Comparison of ENCODE assay signal across 1 cellular context in the genomic region with DNA sequence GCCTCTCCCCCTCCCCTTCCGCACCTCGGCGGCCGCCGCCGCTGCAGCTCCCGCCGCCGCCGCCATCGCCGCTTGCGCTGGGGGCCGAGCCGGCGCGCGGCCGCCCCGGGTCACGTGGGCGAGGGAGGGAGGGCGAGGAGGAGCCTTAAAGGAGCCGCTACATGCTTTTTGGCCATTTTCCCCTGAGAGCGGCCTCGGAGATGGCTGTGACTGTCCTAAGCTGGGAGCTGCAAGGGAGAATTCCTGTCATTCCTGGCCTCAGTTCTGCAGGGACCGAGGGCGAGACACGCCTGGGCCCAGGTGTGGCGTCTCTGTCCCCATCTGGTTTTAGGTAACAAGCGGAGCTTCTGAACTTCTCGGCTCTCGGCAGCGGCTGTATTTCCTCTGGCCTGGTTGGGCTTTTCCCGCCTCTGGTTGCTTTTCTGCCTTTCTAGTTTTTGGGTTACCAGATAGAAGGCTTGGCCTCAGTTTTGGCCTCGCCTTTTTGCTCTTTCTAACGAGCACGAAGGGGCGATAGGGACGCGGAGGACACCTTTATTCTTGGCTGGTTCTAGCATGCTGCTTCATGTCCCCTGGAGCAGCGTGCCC.
TF ChIP-seq lines count a peak whose summit lies in the region.

A gene (minus strand): TSS at position 87 of the 588 bp plus-strand sequence. CDS start 21 bp downstream, at position 66.

TF ChIP-seq in GM12878, 131 proteins besides CTCF, POLR2A, EP300 and RAD21 (continued from another document and continues in another):
- TF ChIP-seq, protein P1, sequence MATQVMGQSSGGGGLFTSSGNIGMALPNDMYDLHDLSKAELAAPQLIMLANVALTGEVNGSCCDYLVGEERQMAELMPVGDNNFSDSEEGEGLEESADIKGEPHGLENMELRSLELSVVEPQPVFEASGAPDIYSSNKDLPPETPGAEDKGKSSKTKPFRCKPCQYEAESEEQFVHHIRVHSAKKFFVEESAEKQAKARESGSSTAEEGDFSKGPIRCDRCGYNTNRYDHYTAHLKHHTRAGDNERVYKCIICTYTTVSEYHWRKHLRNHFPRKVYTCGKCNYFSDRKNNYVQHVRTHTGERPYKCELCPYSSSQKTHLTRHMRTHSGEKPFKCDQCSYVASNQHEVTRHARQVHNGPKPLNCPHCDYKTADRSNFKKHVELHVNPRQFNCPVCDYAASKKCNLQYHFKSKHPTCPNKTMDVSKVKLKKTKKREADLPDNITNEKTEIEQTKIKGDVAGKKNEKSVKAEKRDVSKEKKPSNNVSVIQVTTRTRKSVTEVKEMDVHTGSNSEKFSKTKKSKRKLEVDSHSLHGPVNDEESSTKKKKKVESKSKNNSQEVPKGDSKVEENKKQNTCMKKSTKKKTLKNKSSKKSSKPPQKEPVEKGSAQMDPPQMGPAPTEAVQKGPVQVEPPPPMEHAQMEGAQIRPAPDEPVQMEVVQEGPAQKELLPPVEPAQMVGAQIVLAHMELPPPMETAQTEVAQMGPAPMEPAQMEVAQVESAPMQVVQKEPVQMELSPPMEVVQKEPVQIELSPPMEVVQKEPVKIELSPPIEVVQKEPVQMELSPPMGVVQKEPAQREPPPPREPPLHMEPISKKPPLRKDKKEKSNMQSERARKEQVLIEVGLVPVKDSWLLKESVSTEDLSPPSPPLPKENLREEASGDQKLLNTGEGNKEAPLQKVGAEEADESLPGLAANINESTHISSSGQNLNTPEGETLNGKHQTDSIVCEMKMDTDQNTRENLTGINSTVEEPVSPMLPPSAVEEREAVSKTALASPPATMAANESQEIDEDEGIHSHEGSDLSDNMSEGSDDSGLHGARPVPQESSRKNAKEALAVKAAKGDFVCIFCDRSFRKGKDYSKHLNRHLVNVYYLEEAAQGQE (IDR thresholded peaks at IDR 0.05; ENCODE audit: low read depth, low read length): no peak
- TF ChIP-seq IRF4 (IDR thresholded peaks at IDR 0.05; ENCODE audit: low read depth, low read length): 0 out of 2 replicates have a peak, but pooled peaks have one; percentile 14
- peak; percentile 70; the same call in 1 of the 2 replicates for TF ChIP-seq SIN3A (IDR thresholded peaks at IDR 0.05; ENCODE audit: low read depth, low read length)
- TF ChIP-seq HDGF (IDR thresholded peaks at IDR 0.05): no peak
- TF ChIP-seq SIX5 (IDR thresholded peaks at IDR 0.05; ENCODE audit: low read depth, low read length, severe bottlenecking): peak; percentile 29
- TF ChIP-seq MTA3 (IDR thresholded peaks at IDR 0.05; ENCODE audit: borderline replicate concordance, low read length): no peak
- TF ChIP-seq, protein P2, sequence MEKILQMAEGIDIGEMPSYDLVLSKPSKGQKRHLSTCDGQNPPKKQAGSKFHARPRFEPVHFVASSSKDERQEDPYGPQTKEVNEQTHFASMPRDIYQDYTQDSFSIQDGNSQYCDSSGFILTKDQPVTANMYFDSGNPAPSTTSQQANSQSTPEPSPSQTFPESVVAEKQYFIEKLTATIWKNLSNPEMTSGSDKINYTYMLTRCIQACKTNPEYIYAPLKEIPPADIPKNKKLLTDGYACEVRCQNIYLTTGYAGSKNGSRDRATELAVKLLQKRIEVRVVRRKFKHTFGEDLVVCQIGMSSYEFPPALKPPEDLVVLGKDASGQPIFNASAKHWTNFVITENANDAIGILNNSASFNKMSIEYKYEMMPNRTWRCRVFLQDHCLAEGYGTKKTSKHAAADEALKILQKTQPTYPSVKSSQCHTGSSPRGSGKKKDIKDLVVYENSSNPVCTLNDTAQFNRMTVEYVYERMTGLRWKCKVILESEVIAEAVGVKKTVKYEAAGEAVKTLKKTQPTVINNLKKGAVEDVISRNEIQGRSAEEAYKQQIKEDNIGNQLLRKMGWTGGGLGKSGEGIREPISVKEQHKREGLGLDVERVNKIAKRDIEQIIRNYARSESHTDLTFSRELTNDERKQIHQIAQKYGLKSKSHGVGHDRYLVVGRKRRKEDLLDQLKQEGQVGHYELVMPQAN (conservative IDR thresholded peaks at IDR 0.05): no peak
- TF ChIP-seq, protein P3, sequence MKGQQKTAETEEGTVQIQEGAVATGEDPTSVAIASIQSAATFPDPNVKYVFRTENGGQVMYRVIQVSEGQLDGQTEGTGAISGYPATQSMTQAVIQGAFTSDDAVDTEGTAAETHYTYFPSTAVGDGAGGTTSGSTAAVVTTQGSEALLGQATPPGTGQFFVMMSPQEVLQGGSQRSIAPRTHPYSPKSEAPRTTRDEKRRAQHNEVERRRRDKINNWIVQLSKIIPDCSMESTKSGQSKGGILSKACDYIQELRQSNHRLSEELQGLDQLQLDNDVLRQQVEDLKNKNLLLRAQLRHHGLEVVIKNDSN (IDR thresholded peaks at IDR 0.05; ENCODE audit: borderline replicate concordance, extremely low read length, insufficient read depth, low read depth, low read length): peak; percentile 96
- TF ChIP-seq SP1 (IDR thresholded peaks at IDR 0.05; ENCODE audit: low read depth, low read length): no peak
- peak; percentile 36 to 83; a peak in 3 of 4 replicates for TF ChIP-seq BHLHE40 (IDR thresholded peaks at IDR 0.05; ENCODE audit: borderline replicate concordance in 1 of 2, low read depth in 2 of 2, low read length in 1 of 2)
- TF ChIP-seq KDM1A (IDR thresholded peaks at IDR 0.05; ENCODE audit: borderline replicate concordance): no peak
- TF ChIP-seq CREB1 (IDR thresholded peaks at IDR 0.05; ENCODE audit: low read depth): no peak
- TF ChIP-seq, protein P4, sequence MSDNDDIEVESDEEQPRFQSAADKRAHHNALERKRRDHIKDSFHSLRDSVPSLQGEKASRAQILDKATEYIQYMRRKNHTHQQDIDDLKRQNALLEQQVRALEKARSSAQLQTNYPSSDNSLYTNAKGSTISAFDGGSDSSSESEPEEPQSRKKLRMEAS (IDR thresholded peaks at IDR 0.05; ENCODE audit: low read depth, low read length): peak; percentile 75
- 0 out of 2 replicates have a peak, but pooled peaks have one; percentile 23 for TF ChIP-seq POLR2AphosphoS2 (IDR thresholded peaks at IDR 0.05; ENCODE audit: low read depth, low read length)
- no peak for TF ChIP-seq MYC (IDR thresholded peaks at IDR 0.05; ENCODE audit: insufficient read depth, insufficient read length, insufficient replicate concordance, low read length, severe bottlenecking)
- no peak for TF ChIP-seq ESRRA (IDR thresholded peaks at IDR 0.05; ENCODE audit: low read length)
- TF ChIP-seq, protein P5, sequence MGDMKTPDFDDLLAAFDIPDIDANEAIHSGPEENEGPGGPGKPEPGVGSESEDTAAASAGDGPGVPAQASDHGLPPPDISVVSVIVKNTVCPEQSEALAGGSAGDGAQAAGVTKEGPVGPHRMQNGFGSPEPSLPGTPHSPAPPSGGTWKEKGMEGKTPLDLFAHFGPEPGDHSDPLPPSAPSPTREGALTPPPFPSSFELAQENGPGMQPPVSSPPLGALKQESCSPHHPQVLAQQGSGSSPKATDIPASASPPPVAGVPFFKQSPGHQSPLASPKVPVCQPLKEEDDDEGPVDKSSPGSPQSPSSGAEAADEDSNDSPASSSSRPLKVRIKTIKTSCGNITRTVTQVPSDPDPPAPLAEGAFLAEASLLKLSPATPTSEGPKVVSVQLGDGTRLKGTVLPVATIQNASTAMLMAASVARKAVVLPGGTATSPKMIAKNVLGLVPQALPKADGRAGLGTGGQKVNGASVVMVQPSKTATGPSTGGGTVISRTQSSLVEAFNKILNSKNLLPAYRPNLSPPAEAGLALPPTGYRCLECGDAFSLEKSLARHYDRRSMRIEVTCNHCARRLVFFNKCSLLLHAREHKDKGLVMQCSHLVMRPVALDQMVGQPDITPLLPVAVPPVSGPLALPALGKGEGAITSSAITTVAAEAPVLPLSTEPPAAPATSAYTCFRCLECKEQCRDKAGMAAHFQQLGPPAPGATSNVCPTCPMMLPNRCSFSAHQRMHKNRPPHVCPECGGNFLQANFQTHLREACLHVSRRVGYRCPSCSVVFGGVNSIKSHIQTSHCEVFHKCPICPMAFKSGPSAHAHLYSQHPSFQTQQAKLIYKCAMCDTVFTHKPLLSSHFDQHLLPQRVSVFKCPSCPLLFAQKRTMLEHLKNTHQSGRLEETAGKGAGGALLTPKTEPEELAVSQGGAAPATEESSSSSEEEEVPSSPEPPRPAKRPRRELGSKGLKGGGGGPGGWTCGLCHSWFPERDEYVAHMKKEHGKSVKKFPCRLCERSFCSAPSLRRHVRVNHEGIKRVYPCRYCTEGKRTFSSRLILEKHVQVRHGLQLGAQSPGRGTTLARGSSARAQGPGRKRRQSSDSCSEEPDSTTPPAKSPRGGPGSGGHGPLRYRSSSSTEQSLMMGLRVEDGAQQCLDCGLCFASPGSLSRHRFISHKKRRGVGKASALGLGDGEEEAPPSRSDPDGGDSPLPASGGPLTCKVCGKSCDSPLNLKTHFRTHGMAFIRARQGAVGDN (IDR thresholded peaks at IDR 0.05): no peak
- peak; percentile 90 for TF ChIP-seq YY1 (IDR thresholded peaks at IDR 0.05; ENCODE audit: low read depth, low read length)
- peak; percentile 75 for TF ChIP-seq RELA (IDR thresholded peaks at IDR 0.05; ENCODE audit: borderline replicate concordance, partially characterized antibody)
- TF ChIP-seq RAD51 (IDR thresholded peaks at IDR 0.05): peak; percentile 76
- TF ChIP-seq SRF (IDR thresholded peaks at IDR 0.05; ENCODE audit: low read depth in 2 of 2, low read length in 2 of 2): no peak
- peak; percentile 71; the same call in 1 of the 2 replicates for TF ChIP-seq TAF1 (IDR thresholded peaks at IDR 0.05; ENCODE audit: borderline replicate concordance, low read depth, low read length)
- TF ChIP-seq IKZF2 (IDR thresholded peaks at IDR 0.05): no peak
- TF ChIP-seq, protein P6, sequence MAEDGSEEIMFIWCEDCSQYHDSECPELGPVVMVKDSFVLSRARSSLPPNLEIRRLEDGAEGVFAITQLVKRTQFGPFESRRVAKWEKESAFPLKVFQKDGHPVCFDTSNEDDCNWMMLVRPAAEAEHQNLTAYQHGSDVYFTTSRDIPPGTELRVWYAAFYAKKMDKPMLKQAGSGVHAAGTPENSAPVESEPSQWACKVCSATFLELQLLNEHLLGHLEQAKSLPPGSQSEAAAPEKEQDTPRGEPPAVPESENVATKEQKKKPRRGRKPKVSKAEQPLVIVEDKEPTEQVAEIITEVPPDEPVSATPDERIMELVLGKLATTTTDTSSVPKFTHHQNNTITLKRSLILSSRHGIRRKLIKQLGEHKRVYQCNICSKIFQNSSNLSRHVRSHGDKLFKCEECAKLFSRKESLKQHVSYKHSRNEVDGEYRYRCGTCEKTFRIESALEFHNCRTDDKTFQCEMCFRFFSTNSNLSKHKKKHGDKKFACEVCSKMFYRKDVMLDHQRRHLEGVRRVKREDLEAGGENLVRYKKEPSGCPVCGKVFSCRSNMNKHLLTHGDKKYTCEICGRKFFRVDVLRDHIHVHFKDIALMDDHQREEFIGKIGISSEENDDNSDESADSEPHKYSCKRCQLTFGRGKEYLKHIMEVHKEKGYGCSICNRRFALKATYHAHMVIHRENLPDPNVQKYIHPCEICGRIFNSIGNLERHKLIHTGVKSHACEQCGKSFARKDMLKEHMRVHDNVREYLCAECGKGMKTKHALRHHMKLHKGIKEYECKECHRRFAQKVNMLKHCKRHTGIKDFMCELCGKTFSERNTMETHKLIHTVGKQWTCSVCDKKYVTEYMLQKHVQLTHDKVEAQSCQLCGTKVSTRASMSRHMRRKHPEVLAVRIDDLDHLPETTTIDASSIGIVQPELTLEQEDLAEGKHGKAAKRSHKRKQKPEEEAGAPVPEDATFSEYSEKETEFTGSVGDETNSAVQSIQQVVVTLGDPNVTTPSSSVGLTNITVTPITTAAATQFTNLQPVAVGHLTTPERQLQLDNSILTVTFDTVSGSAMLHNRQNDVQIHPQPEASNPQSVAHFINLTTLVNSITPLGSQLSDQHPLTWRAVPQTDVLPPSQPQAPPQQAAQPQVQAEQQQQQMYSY (CRISPR knock-in tag; IDR thresholded peaks at IDR 0.05): no peak
- peak; percentile 35; the same call in 1 of the 2 replicates for TF ChIP-seq LARP7 (IDR thresholded peaks at IDR 0.05)
- no peak for TF ChIP-seq MTA2 (IDR thresholded peaks at IDR 0.05; ENCODE audit: low read depth)
- TF ChIP-seq, protein P7, sequence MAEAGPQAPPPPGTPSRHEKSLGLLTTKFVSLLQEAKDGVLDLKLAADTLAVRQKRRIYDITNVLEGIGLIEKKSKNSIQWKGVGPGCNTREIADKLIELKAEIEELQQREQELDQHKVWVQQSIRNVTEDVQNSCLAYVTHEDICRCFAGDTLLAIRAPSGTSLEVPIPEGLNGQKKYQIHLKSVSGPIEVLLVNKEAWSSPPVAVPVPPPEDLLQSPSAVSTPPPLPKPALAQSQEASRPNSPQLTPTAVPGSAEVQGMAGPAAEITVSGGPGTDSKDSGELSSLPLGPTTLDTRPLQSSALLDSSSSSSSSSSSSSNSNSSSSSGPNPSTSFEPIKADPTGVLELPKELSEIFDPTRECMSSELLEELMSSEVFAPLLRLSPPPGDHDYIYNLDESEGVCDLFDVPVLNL (IDR thresholded peaks at IDR 0.05; ENCODE audit: low read depth, low read length): 0 out of 2 replicates have a peak, but pooled peaks have one; percentile 20
- TF ChIP-seq HCFC1 (IDR thresholded peaks at IDR 0.05; ENCODE audit: low read length): peak; percentile 63
- TF ChIP-seq, protein P8, sequence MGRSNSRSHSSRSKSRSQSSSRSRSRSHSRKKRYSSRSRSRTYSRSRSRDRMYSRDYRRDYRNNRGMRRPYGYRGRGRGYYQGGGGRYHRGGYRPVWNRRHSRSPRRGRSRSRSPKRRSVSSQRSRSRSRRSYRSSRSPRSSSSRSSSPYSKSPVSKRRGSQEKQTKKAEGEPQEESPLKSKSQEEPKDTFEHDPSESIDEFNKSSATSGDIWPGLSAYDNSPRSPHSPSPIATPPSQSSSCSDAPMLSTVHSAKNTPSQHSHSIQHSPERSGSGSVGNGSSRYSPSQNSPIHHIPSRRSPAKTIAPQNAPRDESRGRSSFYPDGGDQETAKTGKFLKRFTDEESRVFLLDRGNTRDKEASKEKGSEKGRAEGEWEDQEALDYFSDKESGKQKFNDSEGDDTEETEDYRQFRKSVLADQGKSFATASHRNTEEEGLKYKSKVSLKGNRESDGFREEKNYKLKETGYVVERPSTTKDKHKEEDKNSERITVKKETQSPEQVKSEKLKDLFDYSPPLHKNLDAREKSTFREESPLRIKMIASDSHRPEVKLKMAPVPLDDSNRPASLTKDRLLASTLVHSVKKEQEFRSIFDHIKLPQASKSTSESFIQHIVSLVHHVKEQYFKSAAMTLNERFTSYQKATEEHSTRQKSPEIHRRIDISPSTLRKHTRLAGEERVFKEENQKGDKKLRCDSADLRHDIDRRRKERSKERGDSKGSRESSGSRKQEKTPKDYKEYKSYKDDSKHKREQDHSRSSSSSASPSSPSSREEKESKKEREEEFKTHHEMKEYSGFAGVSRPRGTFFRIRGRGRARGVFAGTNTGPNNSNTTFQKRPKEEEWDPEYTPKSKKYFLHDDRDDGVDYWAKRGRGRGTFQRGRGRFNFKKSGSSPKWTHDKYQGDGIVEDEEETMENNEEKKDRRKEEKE (IDR thresholded peaks at IDR 0.05): no peak
- no peak for TF ChIP-seq YBX1 (IDR thresholded peaks at IDR 0.05)
- TF ChIP-seq RBBP5 (conservative IDR thresholded peaks at IDR 0.05): no peak
- TF ChIP-seq EED (IDR thresholded peaks at IDR 0.05; ENCODE audit: low read depth): 0 out of 2 replicates have a peak, but pooled peaks have one; percentile 18
- TF ChIP-seq ETV6 (conservative IDR thresholded peaks at IDR 0.05 in 1 of 2, IDR thresholded peaks at IDR 0.05 in 1 of 2; ENCODE audit: borderline replicate concordance in 1 of 2, low read depth in 1 of 2): no peak
- 0 out of 2 replicates have a peak, but pooled peaks have one; percentile 17 for TF ChIP-seq NBN (IDR thresholded peaks at IDR 0.05)
- 0 out of 2 replicates have a peak, but pooled peaks have one; percentile 6 for TF ChIP-seq BCL11A (IDR thresholded peaks at IDR 0.05; ENCODE audit: low read depth, low read length)
